ENCODE assay signal across 31 cellular contexts in the genomic region with DNA sequence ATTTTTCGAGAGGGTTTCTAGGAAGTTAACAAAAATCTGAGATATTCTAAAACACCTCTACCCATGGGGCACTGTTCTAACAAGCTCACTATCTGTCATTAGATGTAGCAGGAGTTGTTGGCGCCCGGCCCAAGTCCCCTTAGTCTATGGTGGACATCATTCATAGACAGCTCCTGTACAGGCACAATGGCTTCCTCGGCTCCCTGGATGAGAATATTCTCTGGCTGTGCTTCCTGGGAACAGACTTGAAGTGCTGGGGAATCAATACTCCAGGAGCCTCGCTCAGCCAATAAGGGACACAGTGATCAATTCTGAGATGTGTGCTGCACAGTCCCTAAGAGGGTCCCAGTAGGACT.
DNase-seq lines count a peak whose midpoint lies in the region; ATAC-seq and TF ChIP-seq lines count a peak whose summit lies in the region.
"Had no signal": no experiment of that assay in that cellular context is flagged by ENCODE, and none has a peak within 500 bp of the region (broad histone marks: within the 10 kb centered on the region; RNA-seq: fewer than 3 reads in every experiment).

No MANE protein-coding gene starts in this region.

- peak overlapping the region; percentile 71 for H3K4me2 ChIP-seq in HCT116 (ENCODE audit: low read length)

- no peak for TF ChIP-seq RAD21 in HCT116 (IDR thresholded peaks at IDR 0.05; ENCODE audit: low read depth)

- no peaks in the 10 kb centered on the region for H3K27me3 Mint-ChIP-seq in activated naive CD4-positive, alpha-beta T cell treated with anti-CD3 and anti-CD28 coated beads, Interleukin-2, amount 10 ng/mL, durations not matched to agents 7 days and 5 days
- H3K27me3 Mint-ChIP-seq in effector memory CD8-positive, alpha-beta T cell, result no peaks in the 10 kb centered on the region
- H3K27me3 Mint-ChIP-seq: activated CD8-positive, alpha-beta memory T cell treated with anti-CD3 and anti-CD28 coated beads, Interleukin-2, amount 10 ng/mL, durations not matched to agents 7 days and 5 days; activated naive CD8-positive, alpha-beta T cell had no signal

- DNase-seq in activated naive CD4-positive, alpha-beta T cell treated with anti-CD3 and anti-CD28 coated beads, Interleukin-2, amount 10 ng/mL, durations not matched to agents 7 days and 5 days, result no peak
- DNase-seq in activated naive CD4-positive, alpha-beta T cell (lab: John Stamatoyannopoulos, UW), result no peak
- DNase-seq in HCT116 (ENCODE audit: low read depth, low spot score) (no peak), brain microvascular endothelial cell (no peak), SHP77 (lab: John Stamatoyannopoulos, UW) (no peak)
- DNase-seq in effector memory CD8-positive, alpha-beta T cell, result no peak
- no peak for DNase-seq in stimulated activated effector memory CD8-positive, alpha-beta T cell treated with anti-CD3 and anti-CD28 coated beads, Interleukin-12 subunit alpha, Interleukin-12 subunit beta, amount 100 ng/mL, for 72 hours (ENCODE audit: low spot score in 2 of 2)
- DNase-seq: activated CD4-positive, CD25-positive, alpha-beta regulatory T cell treated with anti-CD3 and anti-CD28 coated beads, Interleukin-2, amount 50 U/mL, for 72 hours; activated CD8-positive, alpha-beta memory T cell treated with anti-CD3 and anti-CD28 coated beads, Interleukin-2, amount 10 ng/mL, durations not matched to agents 7 days and 5 days; aorta; Caco-2; DMS79; effector CD4-positive, alpha-beta T cell; GDM1; Karpas-422; left ventricle myocardium superior; mesendoderm; NCI-H1417 treated with DMSO at 0.1 percent for 48 hours; NCI-H2081; NCI-H226; NCI-H526 treated with DMSO at 0.1 percent for 48 hours; posterior cingulate gyrus; right lobe of liver; stimulated activated CD4-positive, alpha-beta T cell treated with anti-CD3 and anti-CD28 coated beads, Interleukin-12 subunit alpha, Interleukin-12 subunit beta, amount 100 ng/mL, for 4 hours; stimulated activated CD4-positive, alpha-beta T cell treated with anti-CD3 and anti-CD28 coated beads, Interleukin-4, amount 100 ng/mL, for 1 hour; transverse colon had no signal

- peak overlapping the region in 1 of 2 experiments; percentile 29; a peak in 1 of 4 replicates for H3K4me3 ChIP-seq in HCT116 (replicated peaks in 1 of 2; ENCODE audit: low read depth in 1 of 2, low read length in 2 of 2)
- H3K4me3 ChIP-seq in brain microvascular endothelial cell (ENCODE audit: low read depth, low read length), result no peak overlapping the region
- H3K4me3 ChIP-seq: HAP-1, right lobe of liver, transverse colon had no signal

- no peaks in the 10 kb centered on the region for H4K20me1 ChIP-seq in HCT116 (ENCODE audit: insufficient read depth)

- H3K79me2 ChIP-seq in HCT116 (ENCODE audit: insufficient read depth, low read length), result no peaks in the 10 kb centered on the region

- no peak for TF ChIP-seq POLR2A in HCT116 (IDR thresholded peaks at IDR 0.05; ENCODE audit: borderline replicate concordance, extremely low read depth, insufficient read depth, insufficient read length)

- H3K9me2 ChIP-seq in HCT116 (ENCODE audit: insufficient read depth), result no peaks in the 10 kb centered on the region

- H2AFZ ChIP-seq in HCT116 (ENCODE audit: low read depth, low read length, poor library complexity, severe bottlenecking), result peak overlapping the region; percentile 44

- H3K4me3 Mint-ChIP-seq in activated naive CD4-positive, alpha-beta T cell treated with anti-CD3 and anti-CD28 coated beads, Interleukin-2, amount 10 ng/mL, durations not matched to agents 7 days and 5 days, result no peak overlapping the region
- no peak overlapping the region for H3K4me3 Mint-ChIP-seq in effector memory CD8-positive, alpha-beta T cell
- H3K4me3 Mint-ChIP-seq in stimulated activated effector memory CD8-positive, alpha-beta T cell treated with anti-CD3 and anti-CD28 coated beads, Interleukin-12 subunit alpha, Interleukin-12 subunit beta, amount 100 ng/mL, for 72 hours, result peak overlapping the region; percentile 30
- H3K4me3 Mint-ChIP-seq: activated CD8-positive, alpha-beta memory T cell treated with anti-CD3 and anti-CD28 coated beads, Interleukin-2, amount 10 ng/mL, durations not matched to agents 7 days and 5 days; activated naive CD8-positive, alpha-beta T cell; T-helper 2 cell treated with Interferon-gamma antibody and Interleukin-4, amounts not matched to agents 5 μg/mL and 100 μg/mL, for 36 hours had no signal

- no peak for TF ChIP-seq CTCF in HCT116 (IDR thresholded peaks at IDR 0.05 in 2 of 3, conservative IDR thresholded peaks at IDR 0.05 in 1 of 3; ENCODE audit: borderline replicate concordance in 1 of 3, insufficient read depth in 1 of 3, low read depth in 2 of 3, low read length in 2 of 3)
- no peak for TF ChIP-seq CTCF in brain microvascular endothelial cell (IDR thresholded peaks at IDR 0.05; ENCODE audit: low read depth, low read length, missing control alignments)

- intact Hi-C loops in HCT116 (cut with micrococcal nuclease), result loop anchor here (5.0 kb wide), 1 partner anchor 222 kb away; the partner anchor contains the start of gene KTN1

- no TSS peak for BruUV-seq in HCT116 (replicated peaks; lab: Mats Ljungman, UMichigan)

- in situ Hi-C loops in brain microvascular endothelial cell (cut with HindIII; ENCODE audit: low pct_ligation_motif_present, low sequenced_read_pairs), result no loop called here

- peaks cover 48% of the 10 kb centered on the region for H3K36me3 Mint-ChIP-seq in activated naive CD4-positive, alpha-beta T cell treated with anti-CD3 and anti-CD28 coated beads, Interleukin-2, amount 10 ng/mL, durations not matched to agents 7 days and 5 days
- H3K36me3 Mint-ChIP-seq in effector memory CD8-positive, alpha-beta T cell (ENCODE audit: insufficient read depth), result no peaks in the 10 kb centered on the region
- no peaks in the 10 kb centered on the region for H3K36me3 Mint-ChIP-seq in stimulated activated effector memory CD8-positive, alpha-beta T cell treated with anti-CD3 and anti-CD28 coated beads, Interleukin-12 subunit alpha, Interleukin-12 subunit beta, amount 100 ng/mL, for 72 hours

- H3K36me3 ChIP-seq in HCT116 (ENCODE audit: control insufficient read depth in 1 of 2, insufficient read depth in 2 of 2, low read length in 2 of 2) (no peaks in the 10 kb centered on the region), brain microvascular endothelial cell (replicated peaks) (no peaks in the 10 kb centered on the region)
- H3K36me3 ChIP-seq: HAP-1, neutrophil, right lobe of liver, transverse colon had no signal

- H3K9me3 Mint-ChIP-seq in activated naive CD4-positive, alpha-beta T cell treated with anti-CD3 and anti-CD28 coated beads, Interleukin-2, amount 10 ng/mL, durations not matched to agents 7 days and 5 days, result peaks cover 37% of the 10 kb centered on the region
- peaks cover 0 to 5% of the 10 kb centered on the region in 2 donors for H3K9me3 Mint-ChIP-seq in effector memory CD8-positive, alpha-beta T cell
- H3K9me3 Mint-ChIP-seq in stimulated activated effector memory CD8-positive, alpha-beta T cell treated with anti-CD3 and anti-CD28 coated beads, Interleukin-12 subunit alpha, Interleukin-12 subunit beta, amount 100 ng/mL, for 72 hours, result peaks cover 8% of the 10 kb centered on the region

- POLR2A ChIA-PET in HCT116 (lab: Charles Lee), result interaction anchor here (0.9 kb wide), 1 partner anchor 10 kb away, joined by 3 read pairs; no protein-coding TSS in a partner anchor

- peaks cover 86% of the 10 kb centered on the region for H3K4me1 Mint-ChIP-seq in activated naive CD4-positive, alpha-beta T cell treated with anti-CD3 and anti-CD28 coated beads, Interleukin-2, amount 10 ng/mL, durations not matched to agents 7 days and 5 days
- peaks cover 35 to 38% of the 10 kb centered on the region in 2 donors for H3K4me1 Mint-ChIP-seq in effector memory CD8-positive, alpha-beta T cell (ENCODE audit: low read depth in 2 of 2)
- peaks cover 71% of the 10 kb centered on the region for H3K4me1 Mint-ChIP-seq in stimulated activated effector memory CD8-positive, alpha-beta T cell treated with anti-CD3 and anti-CD28 coated beads, Interleukin-12 subunit alpha, Interleukin-12 subunit beta, amount 100 ng/mL, for 72 hours

- CTCF ChIA-PET in activated naive CD4-positive, alpha-beta T cell treated with anti-CD3 and anti-CD28 coated beads, Interleukin-2, amount 10 ng/mL, durations not matched to agents 7 days and 5 days (lab: Charles Lee), result interaction anchor here (1.5 kb wide), 1 partner anchor 72 kb away, joined by 3 read pairs; no protein-coding TSS in a partner anchor
- CTCF ChIA-PET in HCT116 (lab: Charles Lee), result interaction anchor here (1.1 kb wide), 1 partner anchor 10 kb away, joined by 3 read pairs; no protein-coding TSS in a partner anchor

- peak; percentile 15 for ATAC-seq in HCT116
- no peak for ATAC-seq in effector memory CD8-positive, alpha-beta T cell (replicated peaks)
- ATAC-seq in stimulated activated effector memory CD8-positive, alpha-beta T cell treated with anti-CD3 and anti-CD28 coated beads, Interleukin-12 subunit alpha, Interleukin-12 subunit beta, amount 100 ng/mL, for 72 hours, result no peak
- ATAC-seq: activated CD8-positive, alpha-beta memory T cell treated with anti-CD3 and anti-CD28 coated beads, Interleukin-2, amount 10 ng/mL, durations not matched to agents 7 days and 5 days; left ventricle myocardium superior; right lobe of liver; Right ventricle myocardium inferior had no signal

- RAD21 ChIA-PET in HCT116 (lab: Charles Lee; ENCODE audit: low non-redundant PET in 1 of 2, low total read pairs in 2 of 2, uncharacterized antibody in 2 of 2, unreplicated experiment in 2 of 2), result interaction anchor here in 1 of 2 experiments (0.6 kb wide), 1 partner anchor 39 kb away, joined by 3 read pairs; no protein-coding TSS in a partner anchor

- peak overlapping the region; percentile 92 for H3K27ac Mint-ChIP-seq in activated naive CD4-positive, alpha-beta T cell treated with anti-CD3 and anti-CD28 coated beads, Interleukin-2, amount 10 ng/mL, durations not matched to agents 7 days and 5 days
- H3K27ac Mint-ChIP-seq in effector memory CD8-positive, alpha-beta T cell, result peak overlapping the region; percentile 86 to 95
- H3K27ac Mint-ChIP-seq in stimulated activated effector memory CD8-positive, alpha-beta T cell treated with anti-CD3 and anti-CD28 coated beads, Interleukin-12 subunit alpha, Interleukin-12 subunit beta, amount 100 ng/mL, for 72 hours, result peak overlapping the region; percentile 73
- H3K27ac Mint-ChIP-seq: activated naive CD8-positive, alpha-beta T cell had no signal

- no peaks in the 10 kb centered on the region for H3K27me3 ChIP-seq in HCT116 (ENCODE audit: insufficient read depth, low read length)
- H3K27me3 ChIP-seq in brain microvascular endothelial cell (replicated peaks), result no peaks in the 10 kb centered on the region
- H3K27me3 ChIP-seq: neutrophil, right lobe of liver, transverse colon had no signal

- no peaks in the 10 kb centered on the region for H3K9me3 ChIP-seq in HCT116 (ENCODE audit: control insufficient read depth in 1 of 2, insufficient read depth in 1 of 2, low read depth in 1 of 2, low read length in 2 of 2)
- H3K9me3 ChIP-seq: Caco-2, neutrophil, right lobe of liver, transverse colon had no signal

- peaks cover 58 to 77% of the 10 kb centered on the region in 2 experiments for H3K4me1 ChIP-seq in HCT116 (ENCODE audit: control insufficient read depth in 1 of 2, insufficient read depth in 2 of 2, low read length in 2 of 2)
- H3K4me1 ChIP-seq: right lobe of liver had no signal

- peak overlapping the region; percentile 32 for H3K9ac ChIP-seq in HCT116 (ENCODE audit: low read length)

- H3K27ac ChIP-seq in HCT116 (ENCODE audit: low read depth, low read length) (peak overlapping the region; percentile 91), brain microvascular endothelial cell (no peak overlapping the region)
- H3K27ac ChIP-seq: neutrophil, right lobe of liver had no signal
